Comparison of ENCODE assay signal across 9 cellular contexts in genomic region chr22:19974233-19974861, GRCh38. TPM values are rescaled to one million over a fixed set of nuclear protein-coding genes. Genes with fewer than 3 reads are reported as not detected.
DNase-seq lines count a peak whose midpoint lies in the region; ATAC-seq, FAIRE-seq and TF ChIP-seq lines count a peak whose summit lies in the region.
"Had no signal": no experiment of that assay in that cellular context is flagged by ENCODE, and none has a peak within 500 bp of the region (broad histone marks: within the 10 kb centered on the region; RNA-seq: fewer than 3 reads in every experiment).

No MANE protein-coding gene starts in this region.

- H3K27ac ChIP-seq in CD4-positive, alpha-beta T cell (ENCODE audit: low read depth, low read length): no peak overlapping the region
- H3K27ac ChIP-seq in GM23248: no peak overlapping the region
- H3K27ac ChIP-seq in K562 (ENCODE audit: extremely low read depth, low read depth, low read length): peak overlapping the region; percentile 3; the same call in 1 of the 3 replicates
- peak overlapping the region in 3 of 8 donors; percentile 12 to 24 (median 22) for H3K27ac ChIP-seq in spleen

- no peak overlapping the region for H3K4me3 Mint-ChIP-seq in CD4-positive, alpha-beta T cell
- no peak overlapping the region for H3K4me3 Mint-ChIP-seq in memory B cell

- H3K9me3 Mint-ChIP-seq in CD4-positive, alpha-beta T cell: no peaks in the 10 kb centered on the region
- no peaks in the 10 kb centered on the region for H3K9me3 Mint-ChIP-seq in memory B cell

- no peaks in the 10 kb centered on the region for H3K36me3 Mint-ChIP-seq in CD4-positive, alpha-beta T cell (ENCODE audit: low read depth)
- H3K36me3 Mint-ChIP-seq in memory B cell: no peaks in the 10 kb centered on the region

- no peak overlapping the region for H3K9ac ChIP-seq in GM23248
- H3K9ac ChIP-seq in K562 (ENCODE audit: insufficient read depth in 1 of 2, low read depth in 2 of 2, low read length in 2 of 2): peak overlapping the region; percentile 9 to 86; a peak in 3 of 4 replicates

- no peak for TF ChIP-seq CTCF in CD4-positive, alpha-beta T cell (IDR thresholded peaks at IDR 0.05)
- TF ChIP-seq CTCF in K562 (IDR thresholded peaks at IDR 0.05 in 2 of 3, conservative IDR thresholded peaks at IDR 0.05 in 1 of 3; ENCODE audit: insufficient read depth in 2 of 3, low read depth in 1 of 3, low read length in 3 of 3) (0 out of 6 replicates have a peak, but pooled peaks of 1 of the 3 experiments have one; percentile 0), spleen (IDR thresholded peaks at IDR 0.05 in 8 of 11, conservative IDR thresholded peaks at IDR 0.05 in 3 of 11) (no peak)

- H3K36me3 ChIP-seq in GM23248 (ENCODE audit: low read depth) (no peaks in the 10 kb centered on the region), K562 (ENCODE audit: control insufficient read depth, insufficient read depth, low read length) (peaks cover 45% of the 10 kb centered on the region; the same call in 2 of the 3 replicates), spleen (peaks cover 0 to 85% (median 11%) of the 10 kb centered on the region in 6 donors)

- peak; percentile 47 for ATAC-seq in CD4-positive, alpha-beta T cell (ENCODE audit: poor library complexity)
- peak; percentile 81 for ATAC-seq in K562
- ATAC-seq in memory B cell (ENCODE audit: low read depth): peak; percentile 52
- ATAC-seq in HG03469 (IDR thresholded peaks at IDR 0.05; ENCODE audit: unreplicated experiment): no peak
- no peak for ATAC-seq in HG02840 (IDR thresholded peaks at IDR 0.05; ENCODE audit: low FRiP score, unreplicated experiment)

- H3K79me2 ChIP-seq in GM23248 (ENCODE audit: insufficient read depth) (no peaks in the 10 kb centered on the region), K562 (ENCODE audit: control insufficient read depth, insufficient read depth, low read length) (no peaks in the 10 kb centered on the region)

- H4K20me1 ChIP-seq in GM23248 (ENCODE audit: insufficient read depth): no peaks in the 10 kb centered on the region
- peaks cover 34% of the 10 kb centered on the region for H4K20me1 ChIP-seq in K562 (replicated peaks; ENCODE audit: control insufficient read depth, insufficient read depth, low read length)

- peaks cover 28% of the 10 kb centered on the region for H3K9me1 ChIP-seq in K562 (ENCODE audit: control insufficient read depth, insufficient read depth, low read length)

- no peaks in the 10 kb centered on the region for H3F3A ChIP-seq in GM23248 (ENCODE audit: insufficient read depth)

- TF ChIP-seq POLR2A in K562 (conservative IDR thresholded peaks at IDR 0.05) (no peak), spleen (IDR thresholded peaks at IDR 0.05) (no peak)

- TF ChIP-seq RAD21 in K562 (CRISPR knock-in tag; conservative IDR thresholded peaks at IDR 0.05 in 1 of 2, IDR thresholded peaks at IDR 0.05 in 1 of 2): no peak

- TF ChIP-seq EP300 in K562 (IDR thresholded peaks at IDR 0.05; ENCODE audit: low read length): no peak

- no peak overlapping the region for H3K4me2 ChIP-seq in GM23248 (ENCODE audit: unreplicated experiment)
- peak overlapping the region; percentile 2; the same call in 1 of the 2 replicates for H3K4me2 ChIP-seq in K562 (ENCODE audit: insufficient read depth, low read length)

- H3K4me1 ChIP-seq in GM23248 (ENCODE audit: insufficient read depth) (no peaks in the 10 kb centered on the region), K562 (replicated peaks in 1 of 2; ENCODE audit: control insufficient read depth in 2 of 2, insufficient read depth in 2 of 2, low read length in 2 of 2) (peaks cover 18 to 90% of the 10 kb centered on the region in 2 experiments), spleen (peaks cover 0 to 72% (median 28%) of the 10 kb centered on the region in 6 donors)

- no peaks in the 10 kb centered on the region for H3K9me3 ChIP-seq in CD4-positive, alpha-beta T cell (ENCODE audit: control insufficient read depth, low read length)
- H3K9me3 ChIP-seq in GM23248 (ENCODE audit: low read depth) (no peaks in the 10 kb centered on the region), K562 (replicated peaks; ENCODE audit: control insufficient read depth, insufficient read depth, low read depth, low read length) (no peaks in the 10 kb centered on the region), spleen (no peaks in the 10 kb centered on the region)

- peaks cover 16% of the 10 kb centered on the region for H3K4me1 Mint-ChIP-seq in CD4-positive, alpha-beta T cell (ENCODE audit: low read depth)
- H3K4me1 Mint-ChIP-seq in memory B cell: peaks cover 7% of the 10 kb centered on the region

- 60 to 64% methylated on average over 13 of the region's 13 CpGs for WGBS in GM23248 (ENCODE audit: low coverage in 1 of 2, low lambda C conversion rate in 2 of 2, missing lambda C conversion rate in 2 of 2), 2 experiments
- 61% methylated on average over 13 of the region's 13 CpGs for WGBS in K562 (ENCODE audit: insufficient coverage, low coverage, missing lambda C conversion rate)
- WGBS in spleen, 5 donors: 52 to 56% (median 55%) methylated on average over 11 to 13 of the region's 13 CpGs

- no peaks in the 10 kb centered on the region for H3K27me3 ChIP-seq in CD4-positive, alpha-beta T cell (ENCODE audit: control insufficient read depth, insufficient read depth, low read length)
- H3K27me3 ChIP-seq in GM23248 (replicated peaks; ENCODE audit: insufficient read depth): no peaks in the 10 kb centered on the region
- H3K27me3 ChIP-seq in K562 (ENCODE audit: control insufficient read depth in 2 of 2, insufficient read depth in 2 of 2, low read length in 2 of 2): no peaks in the 10 kb centered on the region
- H3K27me3 ChIP-seq in spleen (replicated peaks in 1 of 7): no peaks in the 10 kb centered on the region

- CTCF ChIA-PET in CD4-positive, alpha-beta T cell (lab: Charles Lee): no interaction called here
- CTCF ChIA-PET in K562 (lab: Yijun Ruan, JAX; ENCODE audit: low intra/inter-chr PET ratio): interaction anchor here (1.9 kb wide), 2 partner anchors 54 to 155 kb away, joined by 7 read pairs; no protein-coding TSS in a partner anchor

- H2AFZ ChIP-seq in GM23248 (no peak overlapping the region), K562 (ENCODE audit: low read depth, low read length) (no peak overlapping the region)

- H3K27me3 Mint-ChIP-seq in CD4-positive, alpha-beta T cell: no peaks in the 10 kb centered on the region
- H3K27me3 Mint-ChIP-seq in memory B cell: peaks cover 5% of the 10 kb centered on the region

- DNase-seq in CD4-positive, alpha-beta T cell: no peak
- DNase-seq in GM23248 (peak; percentile 63), NCI-H2227 (lab: John Stamatoyannopoulos, UW; ENCODE audit: unreplicated experiment) (peak; percentile 95), K562 (ENCODE audit: extremely low read depth in 1 of 4, low spot score in 3 of 4) (peak; percentile 93 to 99 (median 98)), memory B cell (ENCODE audit: low spot score in 2 of 2) (no peak), spleen (no peak)

- in situ Hi-C loops in GM23248 (cut with MboI) (no loop called here), K562 (cut with MboI) (loop anchor here (5.0 kb wide), 3 partner anchors 38 to 153 kb away; no protein-coding TSS in a partner anchor)

- intact Hi-C loops in CD4-positive, alpha-beta T cell (cut with DNase I, micrococcal nuclease): loop anchor here (5.0 kb wide), 2 partner anchors 53 to 138 kb away; no protein-coding TSS in a partner anchor
- intact Hi-C loops in K562 (cut with micrococcal nuclease) (loop anchor here (2.0 to 10.0 kb wide), 3 partner anchors 28 to 320 kb away; no protein-coding TSS in a partner anchor), spleen (cut with DNase I; ENCODE audit: low total_unique reads) (loop anchor here (5.0 to 10.0 kb wide), 2 partner anchors 38 to 150 kb away; no protein-coding TSS in a partner anchor)

- H3K27ac Mint-ChIP-seq in CD4-positive, alpha-beta T cell: no peak overlapping the region
- no peak overlapping the region for H3K27ac Mint-ChIP-seq in memory B cell

- H3K4me3 ChIP-seq in GM23248: no peak overlapping the region
- H3K4me3 ChIP-seq in K562: no peak overlapping the region
- H3K4me3 ChIP-seq in spleen: no peak overlapping the region

- BruUV-seq in K562 (replicated peaks; lab: Mats Ljungman, UMichigan): no TSS peak

- no peaks in the 10 kb centered on the region for H3K9me2 ChIP-seq in GM23248 (ENCODE audit: insufficient read depth)

- FAIRE-seq in K562 (lab: Jason Lieb, UNC): peak; percentile 98
- FAIRE-seq: endometrium had no signal

- POLR2A ChIA-PET in CD4-positive, alpha-beta T cell (lab: Charles Lee): no interaction called here
- POLR2A ChIA-PET in K562 (lab: Yijun Ruan, JAX): interaction anchor here (0.6 to 13.7 kb wide), 22 partner anchors 10 to 296 kb away, joined by 3 to 115 read pairs (median 6); partner anchors contain the start of genes RANBP1 and TRMT2A

RNA-seq across cellular contexts. Expression of gene TXNRD2, which starts 32.7 kb away (rescaled TPM):
- total RNA-seq in CD4-positive, alpha-beta T cell: 10 to 100 TPM; 18.6 to 19.5 TPM
- 20.1 and 38.4 TPM in 2 replicates for total RNA-seq in GM23248 (2014; rRNA removed; shearing (Covaris generic))
- 24.8 and 25.7 TPM in 2 replicates for polyA plus RNA-seq in GM23248 (2016; fragmentation: Nextera tagmentation; extraction: Ambion mirVana)
- total RNA-seq in K562 (2011; cell fraction: chromatin; rRNA removed; ENCODE audit: low replicate concordance): 156 and 367 TPM in 2 replicates
- 176 and 216 TPM in 2 replicates for total RNA-seq in K562 (2011; cell fraction: nucleolus; rRNA removed)
- total RNA-seq in K562 (2011; cell fraction: nucleoplasm; rRNA removed): 160 and 165 TPM in 2 replicates
- 49.4 and 60.7 TPM in 2 replicates for total RNA-seq in K562 (2014; rRNA removed)
- total RNA-seq in K562 (2014; rRNA removed; fragmentation: Illumina TruSeq; extraction: Trizol): 25.1 and 32.6 TPM in 2 replicates
- total RNA-seq in K562 (2015; rRNA removed; fragmentation: Illumina TruSeq; extraction: Trizol): 45.9 and 50.4 TPM in 2 replicates
- total RNA-seq in K562 (2021): 78.2 and 80.2 TPM in 2 replicates
- polyA plus RNA-seq in K562 (2011; rRNA removed): 50.2 and 93.6 TPM in 2 replicates
- polyA plus RNA-seq in K562 (2011; cell fraction: cytosol; rRNA removed): 84.2 and 98.0 TPM in 2 replicates
- polyA plus RNA-seq in K562 (2011; cell fraction: nucleus; rRNA removed): 148 and 181 TPM in 2 replicates
- 83.1 and 83.5 TPM in 2 replicates for polyA plus RNA-seq in K562 (2012)
- polyA plus RNA-seq in K562 (2014; fragmentation: Illumina TruSeq; extraction: Trizol): 45.0 and 66.1 TPM in 2 replicates
- polyA plus RNA-seq in K562 (2014; fragmentation: Nextera tagmentation; extraction: Ambion mirVana): 1 to 10 TPM; 3.3 to 4.4 TPM
- 52.5 and 57.0 TPM in 2 replicates for polyA plus RNA-seq in K562 (2014; rRNA removed)
- 44.4 and 47.5 TPM in 2 replicates for polyA minus RNA-seq in K562 (2011; rRNA and poly(A)+ RNA removed)
- polyA minus RNA-seq in K562 (2011; cell fraction: cytosol; rRNA and poly(A)+ RNA removed): 55.3 and 75.6 TPM in 2 replicates
- polyA minus RNA-seq in K562 (2011; cell fraction: nucleus; rRNA and poly(A)+ RNA removed): 57.4 and 103 TPM in 2 replicates
- 10 to 100 TPM; 21.6 to 44.8 (median 34.9) TPM for total RNA-seq in spleen
- polyA plus RNA-seq in spleen: 10 to 100 TPM; 23.3 to 45.9 (median 45.0) TPM

RNA-seq across cellular contexts. Expression of gene COMT, which starts 32.8 kb away (rescaled TPM):
- total RNA-seq in CD4-positive, alpha-beta T cell: 10 to 100 TPM; 11.3 to 11.4 TPM
- total RNA-seq in GM23248 (2014; rRNA removed; shearing (Covaris generic)): 423 and 490 TPM in 2 replicates
- 508 and 537 TPM in 2 replicates for polyA plus RNA-seq in GM23248 (2016; fragmentation: Nextera tagmentation; extraction: Ambion mirVana)
- total RNA-seq in K562 (2011; cell fraction: chromatin; rRNA removed; ENCODE audit: low replicate concordance): 125 and 360 TPM in 2 replicates
- 500 and 649 TPM in 2 replicates for total RNA-seq in K562 (2011; cell fraction: nucleolus; rRNA removed)
- total RNA-seq in K562 (2011; cell fraction: nucleoplasm; rRNA removed): 301 and 358 TPM in 2 replicates
- total RNA-seq in K562 (2014; rRNA removed): 334 and 497 TPM in 2 replicates
- 29.4 and 46.3 TPM in 2 replicates for total RNA-seq in K562 (2014; rRNA removed; fragmentation: Illumina TruSeq; extraction: Trizol)
- 155 and 156 TPM in 2 replicates for total RNA-seq in K562 (2015; rRNA removed; fragmentation: Illumina TruSeq; extraction: Trizol)
- total RNA-seq in K562 (2021): 348 and 351 TPM in 2 replicates
- polyA plus RNA-seq in K562 (2011; rRNA removed): 185 and 498 TPM in 2 replicates
- 652 and 657 TPM in 2 replicates for polyA plus RNA-seq in K562 (2011; cell fraction: cytosol; rRNA removed)
- polyA plus RNA-seq in K562 (2011; cell fraction: nucleus; rRNA removed): 321 and 432 TPM in 2 replicates
- 279 and 699 TPM in 2 replicates for polyA plus RNA-seq in K562 (2012)
- polyA plus RNA-seq in K562 (2014; fragmentation: Illumina TruSeq; extraction: Trizol): 108 and 305 TPM in 2 replicates
- 10 to 100 TPM; 12.5 to 39.6 TPM for polyA plus RNA-seq in K562 (2014; fragmentation: Nextera tagmentation; extraction: Ambion mirVana)
- polyA plus RNA-seq in K562 (2014; rRNA removed): 263 and 317 TPM in 2 replicates
- 92.9 and 123 TPM in 2 replicates for polyA minus RNA-seq in K562 (2011; rRNA and poly(A)+ RNA removed)
- 148 and 344 TPM in 2 replicates for polyA minus RNA-seq in K562 (2011; cell fraction: cytosol; rRNA and poly(A)+ RNA removed)
- polyA minus RNA-seq in K562 (2011; cell fraction: nucleus; rRNA and poly(A)+ RNA removed): 63.8 and 154 TPM in 2 replicates
- 100 to 1,000 TPM in 5 of 7 donors, 10 to 100 TPM in 2; 86.4 to 216 (median 116) TPM for total RNA-seq in spleen
- polyA plus RNA-seq in spleen: 10 to 100 TPM; 63.5 to 98.0 (median 86.1) TPM

RNA-seq across cellular contexts. Expression of gene ARVCF, which starts 42.3 kb away (rescaled TPM):
- 1 to 10 TPM; 2.2 to 2.5 TPM for total RNA-seq in CD4-positive, alpha-beta T cell
- 4.0 and 7.5 TPM in 2 replicates for total RNA-seq in GM23248 (2014; rRNA removed; shearing (Covaris generic))
- polyA plus RNA-seq in GM23248 (2016; fragmentation: Nextera tagmentation; extraction: Ambion mirVana): 1.1 and 1.2 TPM in 2 replicates
- total RNA-seq in K562 (2011; cell fraction: chromatin; rRNA removed; ENCODE audit: low replicate concordance): 114 and 328 TPM in 2 replicates
- total RNA-seq in K562 (2011; cell fraction: nucleolus; rRNA removed): 214 and 270 TPM in 2 replicates
- total RNA-seq in K562 (2011; cell fraction: nucleoplasm; rRNA removed): 106 and 131 TPM in 2 replicates
- 49.3 and 54.2 TPM in 2 replicates for total RNA-seq in K562 (2014; rRNA removed)
- total RNA-seq in K562 (2014; rRNA removed; fragmentation: Illumina TruSeq; extraction: Trizol): 2.2 and 4.5 TPM in 2 replicates
- 13.3 and 15.6 TPM in 2 replicates for total RNA-seq in K562 (2015; rRNA removed; fragmentation: Illumina TruSeq; extraction: Trizol)
- total RNA-seq in K562 (2021): 46.5 and 50.6 TPM in 2 replicates
- polyA plus RNA-seq in K562 (2011; rRNA removed): 35.2 and 71.6 TPM in 2 replicates
- polyA plus RNA-seq in K562 (2011; cell fraction: cytosol; rRNA removed): 134 and 673 TPM in 2 replicates
- polyA plus RNA-seq in K562 (2011; cell fraction: nucleus; rRNA removed): 407 and 424 TPM in 2 replicates
- polyA plus RNA-seq in K562 (2012): 30.0 and 31.2 TPM in 2 replicates
- 8.0 and 15.9 TPM in 2 replicates for polyA plus RNA-seq in K562 (2014; fragmentation: Illumina TruSeq; extraction: Trizol)
- under 1 TPM; 0.03 to 0.17 TPM for polyA plus RNA-seq in K562 (2014; fragmentation: Nextera tagmentation; extraction: Ambion mirVana)
- 42.5 and 97.4 TPM in 2 replicates for polyA plus RNA-seq in K562 (2014; rRNA removed)
- polyA minus RNA-seq in K562 (2011; rRNA and poly(A)+ RNA removed): 15.1 and 15.6 TPM in 2 replicates
- polyA minus RNA-seq in K562 (2011; cell fraction: cytosol; rRNA and poly(A)+ RNA removed): 24.6 and 52.4 TPM in 2 replicates
- polyA minus RNA-seq in K562 (2011; cell fraction: nucleus; rRNA and poly(A)+ RNA removed): 96.8 and 145 TPM in 2 replicates
- 10 to 100 TPM; 18.1 to 96.7 (median 29.5) TPM for total RNA-seq in spleen
- polyA plus RNA-seq in spleen: 10 to 100 TPM in 2 of 3 donors, 1 to 10 TPM in 1; 9.4 to 42.5 (median 10.4) TPM

RNA-seq across cellular contexts. Expression of gene TANGO2, which starts 46.6 kb away (rescaled TPM):
- total RNA-seq in CD4-positive, alpha-beta T cell: 10 to 100 TPM; 10.3 to 10.5 TPM
- total RNA-seq in GM23248 (2014; rRNA removed; shearing (Covaris generic)): 41.9 and 45.0 TPM in 2 replicates
- polyA plus RNA-seq in GM23248 (2016; fragmentation: Nextera tagmentation; extraction: Ambion mirVana) (27.3 and 33.5 TPM in 2 replicates), K562 (2011; rRNA removed) (94.9 and 115 TPM in 2 replicates), K562 (2014; fragmentation: Illumina TruSeq; extraction: Trizol) (88.3 and 89.4 TPM in 2 replicates), K562 (2014; fragmentation: Nextera tagmentation; extraction: Ambion mirVana) (10 to 100 TPM; 15.5 to 17.5 TPM), K562 (2014; rRNA removed) (89.6 and 92.5 TPM in 2 replicates), spleen (10 to 100 TPM; 18.7 to 30.9 (median 21.6) TPM)
- total RNA-seq in K562 (2011; cell fraction: chromatin; rRNA removed; ENCODE audit: low replicate concordance): 160 and 395 TPM in 2 replicates
- total RNA-seq in K562 (2011; cell fraction: nucleolus; rRNA removed): 227 and 229 TPM in 2 replicates
- total RNA-seq in K562 (2011; cell fraction: nucleoplasm; rRNA removed): 196 and 211 TPM in 2 replicates
- total RNA-seq in K562 (2014; rRNA removed) (70.1 and 95.8 TPM in 2 replicates), K562 (2014; rRNA removed; fragmentation: Illumina TruSeq; extraction: Trizol) (36.1 and 45.9 TPM in 2 replicates), K562 (2015; rRNA removed; fragmentation: Illumina TruSeq; extraction: Trizol) (55.8 and 57.2 TPM in 2 replicates), K562 (2021) (94.1 and 97.3 TPM in 2 replicates), spleen (10 to 100 TPM; 35.9 to 72.2 (median 57.2) TPM)
- 157 and 209 TPM in 2 replicates for polyA plus RNA-seq in K562 (2011; cell fraction: cytosol; rRNA removed)
- polyA plus RNA-seq in K562 (2011; cell fraction: nucleus; rRNA removed): 157 and 195 TPM in 2 replicates
- polyA plus RNA-seq in K562 (2012): 68.2 and 73.0 TPM in 2 replicates
- 130 and 186 TPM in 2 replicates for polyA minus RNA-seq in K562 (2011; rRNA and poly(A)+ RNA removed)
- 73.2 and 76.1 TPM in 2 replicates for polyA minus RNA-seq in K562 (2011; cell fraction: cytosol; rRNA and poly(A)+ RNA removed)
- 63.1 and 85.0 TPM in 2 replicates for polyA minus RNA-seq in K562 (2011; cell fraction: nucleus; rRNA and poly(A)+ RNA removed)

Comparison
In these comparisons a context has a peak if more than half of its experiments do, and no peak if none do; other contexts are left out.
1. ATAC-seq: peak in CD4-positive, alpha-beta T cell (single experiment), K562 (single experiment) and memory B cell (single experiment); none in HG03469 (single experiment) and HG02840 (single experiment).
2. DNase-seq: peak in GM23248 (single experiment), NCI-H2227 (single experiment) and K562 (4 of 4); none in CD4-positive, alpha-beta T cell (0 of 10), memory B cell (0 of 2) and spleen (single experiment).